In the genomic region with DNA sequence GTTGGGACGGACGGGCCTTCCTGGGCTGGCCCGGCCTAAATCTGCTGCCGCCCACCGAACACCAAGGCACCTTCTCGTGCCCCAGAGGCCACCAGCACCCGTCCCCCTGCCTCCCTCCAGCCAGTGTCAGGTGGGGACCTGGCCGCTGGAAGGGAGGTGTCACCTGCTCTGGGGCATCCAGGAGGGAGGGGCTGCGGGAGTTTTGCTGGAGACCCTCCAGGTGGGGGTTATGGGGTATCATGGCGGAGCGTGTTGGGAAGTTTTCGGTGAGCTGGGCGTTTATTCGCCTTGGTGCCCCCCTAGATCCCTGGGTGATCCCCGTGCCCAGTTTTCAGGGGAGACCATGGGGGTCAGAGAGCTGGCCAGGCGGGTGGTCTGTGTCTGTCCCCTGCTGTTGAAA, we compare ENCODE assay signal across 28 cellular contexts.
"Had no signal": no experiment of that assay in that cellular context is flagged by ENCODE, and none has a peak within 500 bp of the region (broad histone marks: within the 10 kb centered on the region; RNA-seq: fewer than 3 reads in every experiment).

No MANE protein-coding gene starts in this region.

- H3K27ac ChIP-seq: KMS-11, WERI-Rb-1 had no signal

- H3K9me3 Mint-ChIP-seq: activated naive CD4-positive, alpha-beta T cell treated with anti-CD3 and anti-CD28 coated beads, Interleukin-2, amount 10 ng/mL, durations not matched to agents 7 days and 5 days; activated naive CD8-positive, alpha-beta T cell treated with anti-CD3 and anti-CD28 coated beads, Interleukin-2, amount 50 U/mL, for 24 hours; activated T-cell treated with anti-CD3 and anti-CD28 coated beads, Interleukin-2, amount 50 U/mL, for 4 hours had no signal

- H3K36me3 Mint-ChIP-seq: activated naive CD8-positive, alpha-beta T cell had no signal

- H3K4me3 Mint-ChIP-seq: activated CD8-positive, alpha-beta T cell treated with anti-CD3 and anti-CD28 coated beads, Interleukin-2, amount 10 ng/mL, durations not matched to agents 7 days and 5 days; activated naive CD4-positive, alpha-beta T cell treated with anti-CD3 and anti-CD28 coated beads, Interleukin-2, amount 10 ng/mL, durations not matched to agents 7 days and 5 days; activated naive CD8-positive, alpha-beta T cell; activated naive CD8-positive, alpha-beta T cell treated with anti-CD3 and anti-CD28 coated beads, Interleukin-2, amount 50 U/mL, for 24 hours; activated T-cell treated with anti-CD3 and anti-CD28 coated beads, Interleukin-2, amount 50 U/mL, for 4 hours; brain had no signal

- H3K4me1 Mint-ChIP-seq: brain had no signal

- DNase-seq: activated CD4-positive, alpha-beta T cell treated with anti-CD3 and anti-CD28 coated beads for 1 hour; activated CD4-positive, alpha-beta T cell treated with anti-CD3 and anti-CD28 coated beads for 48 hours; activated CD4-positive, alpha-beta T cell treated with anti-CD3 and anti-CD28 coated beads, Interleukin-2, amount 50 U/mL, for 4 hours; activated CD4-positive, CD25-positive, alpha-beta regulatory T cell; activated CD8-positive, alpha-beta T cell treated with anti-CD3 and anti-CD28 coated beads, Interleukin-2, amount 10 ng/mL, durations not matched to agents 7 days and 5 days; activated effector memory CD4-positive, alpha-beta T cell treated with Interleukin-2 at 50 U/mL for 16 hours; activated naive CD4-positive, alpha-beta T cell treated with anti-CD3 and anti-CD28 coated beads, Interleukin-2, amount 10 ng/mL, durations not matched to agents 7 days and 5 days; activated naive CD8-positive, alpha-beta T cell treated with anti-CD3 and anti-CD28 coated beads, Interleukin-2, amount 50 U/mL, for 24 hours; activated T-cell treated with anti-CD3 and anti-CD28 coated beads, Interleukin-2, amount 50 U/mL, for 4 hours; anterior cingulate cortex; caudate nucleus; MM.1S; MV-4-11; NCI-H1092; NCI-H1436 treated with DMSO at 0.1 percent for 48 hours; NCI-H1694 treated with DMSO at 0.1 percent for 48 hours; NCI-H2029; NCI-H345; NCI-H524 treated with DMSO at 0.1 percent for 48 hours; SW 1271; T-helper 1 cell; T1000; WERI-Rb-1 had no signal

- H3K27me3 Mint-ChIP-seq: activated naive CD4-positive, alpha-beta T cell treated with anti-CD3 and anti-CD28 coated beads, Interleukin-2, amount 10 ng/mL, durations not matched to agents 7 days and 5 days; activated naive CD8-positive, alpha-beta T cell; activated naive CD8-positive, alpha-beta T cell treated with anti-CD3 and anti-CD28 coated beads, Interleukin-2, amount 50 U/mL, for 24 hours; brain had no signal

- H3K4me2 ChIP-seq: KMS-11 had no signal

- ATAC-seq: activated CD8-positive, alpha-beta T cell treated with anti-CD3 and anti-CD28 coated beads, Interleukin-2, amount 10 ng/mL, durations not matched to agents 7 days and 5 days; activated naive CD8-positive, alpha-beta T cell treated with anti-CD3 and anti-CD28 coated beads, Interleukin-2, amount 50 U/mL, for 24 hours; activated T-cell treated with anti-CD3 and anti-CD28 coated beads, Interleukin-2, amount 50 U/mL, for 4 hours; Panc1; Right ventricle myocardium inferior had no signal

- H3K27ac Mint-ChIP-seq: activated CD8-positive, alpha-beta T cell treated with anti-CD3 and anti-CD28 coated beads, Interleukin-2, amount 10 ng/mL, durations not matched to agents 7 days and 5 days; activated naive CD4-positive, alpha-beta T cell treated with anti-CD3 and anti-CD28 coated beads, Interleukin-2, amount 10 ng/mL, durations not matched to agents 7 days and 5 days; activated naive CD8-positive, alpha-beta T cell; activated naive CD8-positive, alpha-beta T cell treated with anti-CD3 and anti-CD28 coated beads, Interleukin-2, amount 50 U/mL, for 24 hours; brain had no signal

- H3K9ac ChIP-seq: KMS-11 had no signal
